ENCODE assay signal across 16 cellular contexts in genomic region chr22:29584975-29585374, GRCh38. TPM values are rescaled to one million over a fixed set of nuclear protein-coding genes. Genes with fewer than 3 reads are reported as not detected.
DNase-seq lines count a peak whose midpoint lies in the region; ATAC-seq and TF ChIP-seq lines count a peak whose summit lies in the region.
"Had no signal": no experiment of that assay in that cellular context is flagged by ENCODE, and none has a peak within 500 bp of the region (broad histone marks: within the 10 kb centered on the region; RNA-seq: fewer than 3 reads in every experiment).

No MANE protein-coding gene starts in this region.

- no peak overlapping the region for H2BK12ac ChIP-seq in trophoblast cell (ENCODE audit: low read length)

- no peak for DNase-seq in left lobe of liver (ENCODE audit: low spot score)
- DNase-seq in right lobe of liver, result peak; percentile 47 to 71 (median 67)
- peak; percentile 75 to 86 for DNase-seq in trophoblast cell
- DNase-seq in NCI-H2171 (lab: John Stamatoyannopoulos, UW), result no peak
- no peak for DNase-seq in coronary artery (ENCODE audit: low spot score)
- no peak for DNase-seq in iPS-NIHi11 (ENCODE audit: low spot score)
- DNase-seq: C1 segment of cervical spinal cord; Calu3; CD4-positive, alpha-beta memory T cell; COR-L47; DMS53; DMS79 treated with DMSO at 0.1 percent for 48 hours; GF-D8; GM23248; H9 had no signal

- H4K91ac ChIP-seq in trophoblast cell (ENCODE audit: low read depth, low read length), result no peak overlapping the region

- no peak overlapping the region for H2AK5ac ChIP-seq in trophoblast cell (ENCODE audit: low read length)

- peaks cover 5% of the 10 kb centered on the region for H3K79me1 ChIP-seq in trophoblast cell (ENCODE audit: low read length)

- no peak overlapping the region for H3K9ac ChIP-seq in trophoblast cell (ENCODE audit: low read length)
- H3K9ac ChIP-seq: GM23248 had no signal

- H3K23ac ChIP-seq in trophoblast cell (ENCODE audit: low read length), result no peak overlapping the region

- H3K4me1 ChIP-seq in right lobe of liver (peaks cover 0 to 7% (median 0%) of the 10 kb centered on the region in 4 donors), trophoblast cell (ENCODE audit: control insufficient read depth in 1 of 2, insufficient read depth in 2 of 2, low read length in 2 of 2) (peaks cover 7 to 9% of the 10 kb centered on the region in 2 experiments)

- no peak overlapping the region for H3K4ac ChIP-seq in trophoblast cell (ENCODE audit: low read depth, low read length)

- H3K9me3 ChIP-seq in right lobe of liver (no peaks in the 10 kb centered on the region), trophoblast cell (ENCODE audit: insufficient read depth, low read depth, low read length) (peaks cover 2% of the 10 kb centered on the region)

- H3K27ac ChIP-seq in right lobe of liver (no peak overlapping the region), trophoblast cell (ENCODE audit: low read depth, low read length) (no peak overlapping the region), coronary artery (no peak overlapping the region)
- H3K27ac ChIP-seq: GM23248 had no signal

- no peak overlapping the region for H4K8ac ChIP-seq in trophoblast cell (ENCODE audit: low read depth, low read length)

- H3K18ac ChIP-seq in trophoblast cell (ENCODE audit: low read length), result no peak overlapping the region

- H2AFZ ChIP-seq in trophoblast cell (ENCODE audit: insufficient read depth, low read length, poor library complexity), result no peak overlapping the region
- H2AFZ ChIP-seq: GM23248 had no signal

- H3K4me2 ChIP-seq in trophoblast cell (ENCODE audit: low read length), result no peak overlapping the region

- H4K12ac ChIP-seq in trophoblast cell (ENCODE audit: low read depth, low read length), result no peak overlapping the region

- TF ChIP-seq POLR2A in right lobe of liver (IDR thresholded peaks at IDR 0.05), result no peak

- no peaks in the 10 kb centered on the region for H3K27me3 ChIP-seq in right lobe of liver
- no peaks in the 10 kb centered on the region for H3K27me3 ChIP-seq in trophoblast cell (ENCODE audit: insufficient read depth, low read length)

- no peaks in the 10 kb centered on the region for H3K79me2 ChIP-seq in trophoblast cell (ENCODE audit: control insufficient read depth, insufficient read depth, low read length, poor library complexity)

- no peak overlapping the region for H2BK120ac ChIP-seq in trophoblast cell (ENCODE audit: insufficient read depth, low read length, poor library complexity)

- TF ChIP-seq CTCF in right lobe of liver (IDR thresholded peaks at IDR 0.05) (no peak), coronary artery (IDR thresholded peaks at IDR 0.05) (no peak)

- no peak overlapping the region for H3K4me3 ChIP-seq in right lobe of liver
- no peak overlapping the region for H3K4me3 ChIP-seq in trophoblast cell (ENCODE audit: low read depth, low read length)
- H3K4me3 ChIP-seq in coronary artery, result no peak overlapping the region
- H3K4me3 ChIP-seq: GM23248 had no signal

- H3K14ac ChIP-seq in trophoblast cell (ENCODE audit: low read length), result no peak overlapping the region

- ATAC-seq in left lobe of liver (peak; percentile 27), right lobe of liver (peak in 3 of 4 donors; percentile 17 to 31 (median 26))
- ATAC-seq: HCT116 had no signal

- WGBS in right lobe of liver (ENCODE audit: insufficient coverage, low coverage, low lambda C conversion rate, missing lambda C conversion rate), result 51% methylated on average over 4 of the region's 5 CpGs
- no CpG with 5 or more reads among the region's 5 CpGs for WGBS in trophoblast cell (ENCODE audit: extremely low coverage, insufficient coverage, insufficient read length)

- intact Hi-C loops in right lobe of liver (cut with DNase I), result no loop called here

- no peaks in the 10 kb centered on the region for H3K36me3 ChIP-seq in right lobe of liver
- no peaks in the 10 kb centered on the region for H3K36me3 ChIP-seq in trophoblast cell (ENCODE audit: control insufficient read depth in 1 of 2, insufficient read depth in 2 of 2, low read length in 2 of 2)

- no peak overlapping the region for H2BK5ac ChIP-seq in trophoblast cell (ENCODE audit: low read depth, low read length, poor library complexity)

RNA-seq across cellular contexts. Expression of gene NIPSNAP1, which starts 4.1 kb away (rescaled TPM):
- 119 TPM for total RNA-seq in left lobe of liver
- total RNA-seq in right lobe of liver, result 100 to 1,000 TPM in 5 of 6 experiments, 10 to 100 TPM in 1; 94.5 to 149 (median 141) TPM
- polyA plus RNA-seq in trophoblast cell (2013), result 57.0 and 61.6 TPM in 2 replicates

RNA-seq across cellular contexts. Expression of gene NF2, which starts 18.5 kb away (rescaled TPM):
- total RNA-seq in left lobe of liver, result 17.3 TPM
- 10 to 100 TPM in 5 of 6 experiments, 1 to 10 TPM in 1; 9.6 to 24.8 (median 14.0) TPM for total RNA-seq in right lobe of liver
- 9.8 and 10.0 TPM in 2 replicates for polyA plus RNA-seq in trophoblast cell (2013)

RNA-seq across cellular contexts. Expression of gene THOC5, which starts 31.4 kb away (rescaled TPM):
- total RNA-seq in left lobe of liver, result 17.4 TPM
- 10 to 100 TPM; 11.9 to 17.4 (median 14.1) TPM for total RNA-seq in right lobe of liver
- 20.4 and 21.2 TPM in 2 replicates for polyA plus RNA-seq in trophoblast cell (2013)

Comparison
In these comparisons a context has a peak if more than half of its experiments do, and no peak if none do; other contexts are left out.
1. DNase-seq: peak in right lobe of liver (3 of 3) and trophoblast cell (2 of 2); none in left lobe of liver (single experiment), NCI-H2171 (single experiment), coronary artery (single experiment) and iPS-NIHi11 (single experiment).